1 cellular context compared by ENCODE assay signal in the genomic region with DNA sequence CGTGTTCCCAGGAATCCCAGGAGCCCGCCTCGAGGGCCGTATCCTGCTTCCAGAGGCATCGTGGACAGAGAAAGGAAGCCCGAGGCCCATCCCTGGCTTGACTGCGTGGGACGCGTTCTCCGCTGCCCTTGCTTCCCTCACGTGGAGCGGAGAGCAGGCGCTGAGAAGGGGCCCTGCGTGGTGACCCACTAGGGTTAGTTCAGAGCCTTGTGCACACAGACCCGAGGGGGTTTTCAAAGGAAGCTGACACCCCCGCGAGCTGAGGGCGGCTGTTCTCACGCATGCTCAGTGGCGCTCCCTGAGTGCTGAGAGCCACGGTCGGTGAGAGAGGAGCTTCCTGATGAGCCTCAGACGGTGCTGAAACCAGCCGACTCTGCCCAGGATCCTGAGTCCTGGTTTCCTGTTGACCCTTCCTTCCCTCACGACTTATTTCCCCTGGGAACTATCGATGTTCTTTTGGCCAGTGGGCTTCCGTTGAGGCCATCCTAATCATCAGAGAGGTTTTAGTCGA.
TF ChIP-seq lines count a peak whose summit lies in the region.

No MANE protein-coding gene starts in this region.

TF ChIP-seq in GM12878, 131 proteins besides CTCF, POLR2A, EP300 and RAD21 (continued from another document):
- no peak for TF ChIP-seq CEBPZ (IDR thresholded peaks at IDR 0.05; ENCODE audit: low read depth, low read length)
